Comparison of ENCODE assay signal across 8 cellular contexts in genomic region chr14:67738740-67739504, GRCh38. TPM values are rescaled to one million over a fixed set of nuclear protein-coding genes. Genes with fewer than 3 reads are reported as not detected.
DNase-seq lines count a peak whose midpoint lies in the region; ATAC-seq and TF ChIP-seq lines count a peak whose summit lies in the region.

No MANE protein-coding gene starts in this region.

- WGBS in trophoblast cell (ENCODE audit: extremely low coverage, insufficient coverage, insufficient read length): no CpG with 5 or more reads among the region's 12 CpGs
- 82 to 87% methylated on average over 10 to 12 of the region's 12 CpGs for WGBS in endodermal cell (ENCODE audit: insufficient coverage in 1 of 2, insufficient read length in 1 of 2), 2 experiments

- no peak overlapping the region for H4K12ac ChIP-seq in trophoblast cell (ENCODE audit: low read depth, low read length)

- no peak overlapping the region for H3K4ac ChIP-seq in trophoblast cell (ENCODE audit: low read depth, low read length)

- CTCF ChIA-PET in WTC11 (lab: Charles Lee): no interaction called here

- H3K36me3 Mint-ChIP-seq in WTC11: no peaks in the 10 kb centered on the region
- no peaks in the 10 kb centered on the region for H3K36me3 Mint-ChIP-seq in endodermal cell (ENCODE audit: low read depth)

- H3K4me1 ChIP-seq in endocrine pancreas (ENCODE audit: control insufficient read depth, insufficient read depth, low read length) (peaks cover 3% of the 10 kb centered on the region), trophoblast cell (ENCODE audit: control insufficient read depth in 1 of 2, insufficient read depth in 2 of 2, low read length in 2 of 2) (no peaks in the 10 kb centered on the region), endodermal cell (ENCODE audit: control insufficient read depth, insufficient read depth, low read length) (no peaks in the 10 kb centered on the region)

- peaks cover 3% of the 10 kb centered on the region; the same call in 1 of the 2 replicates for H3K27me3 Mint-ChIP-seq in WTC11 (ENCODE audit: low read depth)
- H3K27me3 Mint-ChIP-seq in endodermal cell (ENCODE audit: insufficient read depth): peaks cover 8% of the 10 kb centered on the region

- H3K4me1 Mint-ChIP-seq in WTC11: peaks cover 8% of the 10 kb centered on the region; the same call in 1 of the 2 replicates
- H3K4me1 Mint-ChIP-seq in endodermal cell: no peaks in the 10 kb centered on the region

- no peak overlapping the region for H3K14ac ChIP-seq in trophoblast cell (ENCODE audit: low read length)

- no peak overlapping the region for H2AFZ ChIP-seq in trophoblast cell (ENCODE audit: insufficient read depth, low read length, poor library complexity)

- H3K27ac ChIP-seq in trophoblast cell (ENCODE audit: low read depth, low read length) (no peak overlapping the region), endodermal cell (ENCODE audit: low read depth, low read length) (no peak overlapping the region)

- POLR2A ChIA-PET in WTC11 (lab: Charles Lee): no interaction called here

- ATAC-seq in WTC11 (no peak), HG02938 (IDR thresholded peaks at IDR 0.05; ENCODE audit: unreplicated experiment) (no peak)

- H3K9ac ChIP-seq in endocrine pancreas (ENCODE audit: control insufficient read depth, insufficient read depth, low read length): no peak overlapping the region
- H3K9ac ChIP-seq in trophoblast cell (ENCODE audit: low read length): no peak overlapping the region
- H3K9ac ChIP-seq in endodermal cell (ENCODE audit: extremely low read depth, low read length, poor library complexity, severe bottlenecking): no peak overlapping the region

- no peak overlapping the region for H3K27ac Mint-ChIP-seq in WTC11
- no peak overlapping the region for H3K27ac Mint-ChIP-seq in endodermal cell

- H2AK5ac ChIP-seq in trophoblast cell (ENCODE audit: low read length): no peak overlapping the region

- H3K36me3 ChIP-seq in endocrine pancreas (ENCODE audit: control insufficient read depth, insufficient read depth, low read length) (no peaks in the 10 kb centered on the region), trophoblast cell (ENCODE audit: control insufficient read depth in 1 of 2, insufficient read depth in 2 of 2, low read length in 2 of 2) (no peaks in the 10 kb centered on the region), endodermal cell (ENCODE audit: control insufficient read depth, insufficient read depth, low read length) (no peaks in the 10 kb centered on the region)

- no peak overlapping the region for H2BK12ac ChIP-seq in trophoblast cell (ENCODE audit: low read length)

- no peaks in the 10 kb centered on the region for H3K27me3 ChIP-seq in endocrine pancreas (ENCODE audit: control insufficient read depth, insufficient read depth, low read length)
- H3K27me3 ChIP-seq in trophoblast cell (ENCODE audit: insufficient read depth, low read length): no peaks in the 10 kb centered on the region
- H3K27me3 ChIP-seq in endodermal cell (ENCODE audit: control insufficient read depth, insufficient read depth, low read length, poor library complexity, severe bottlenecking): no peaks in the 10 kb centered on the region

- no peaks in the 10 kb centered on the region for H3K9me3 ChIP-seq in endocrine pancreas (ENCODE audit: control insufficient read depth, low read length)
- no peaks in the 10 kb centered on the region for H3K9me3 ChIP-seq in trophoblast cell (ENCODE audit: insufficient read depth, low read depth, low read length)
- H3K9me3 ChIP-seq in endodermal cell (ENCODE audit: control insufficient read depth, low read length): no peaks in the 10 kb centered on the region

- H4K8ac ChIP-seq in trophoblast cell (ENCODE audit: low read depth, low read length): no peak overlapping the region

- no peak overlapping the region for H4K91ac ChIP-seq in trophoblast cell (ENCODE audit: low read depth, low read length)

- H3K4me2 ChIP-seq in trophoblast cell (ENCODE audit: low read length): no peak overlapping the region

- H2BK120ac ChIP-seq in trophoblast cell (ENCODE audit: insufficient read depth, low read length, poor library complexity): no peak overlapping the region

- H3K4me3 ChIP-seq in endocrine pancreas (ENCODE audit: control insufficient read depth, insufficient read depth, low read length) (peak overlapping the region; percentile 7), trophoblast cell (ENCODE audit: low read depth, low read length) (no peak overlapping the region), endodermal cell (ENCODE audit: low read length) (no peak overlapping the region)

- H3K4me3 Mint-ChIP-seq in WTC11: no peak overlapping the region
- no peak overlapping the region for H3K4me3 Mint-ChIP-seq in endodermal cell

- no peaks in the 10 kb centered on the region for H3K79me2 ChIP-seq in trophoblast cell (ENCODE audit: control insufficient read depth, insufficient read depth, low read length, poor library complexity)

- TF ChIP-seq CTCF in WTC11 (IDR thresholded peaks at IDR 0.05): no peak
- TF ChIP-seq CTCF in endodermal cell (conservative IDR thresholded peaks at IDR 0.05): no peak

- no peaks in the 10 kb centered on the region for H3K79me1 ChIP-seq in trophoblast cell (ENCODE audit: low read length)

- H3K9me3 Mint-ChIP-seq in WTC11 (no peaks in the 10 kb centered on the region), endodermal cell (no peaks in the 10 kb centered on the region)

- peak; percentile 88 for DNase-seq in DMS53 (lab: John Stamatoyannopoulos, UW)
- peak; percentile 19 for DNase-seq in NCI-H1436 treated with DMSO at 0.1 percent for 48 hours (lab: John Stamatoyannopoulos, UW)
- DNase-seq in trophoblast cell: peak; percentile 44 to 66
- DNase-seq in D341Med (ENCODE audit: low spot score): no peak
- DNase-seq in WTC11 (ENCODE audit: low spot score): no peak
- DNase-seq in endodermal cell: no peak

- no peak overlapping the region for H2BK5ac ChIP-seq in trophoblast cell (ENCODE audit: low read depth, low read length, poor library complexity)

- no peak overlapping the region for H3K23ac ChIP-seq in trophoblast cell (ENCODE audit: low read length)

- H3K18ac ChIP-seq in trophoblast cell (ENCODE audit: low read length): no peak overlapping the region

TF ChIP-seq in WTC11, 78 proteins besides CTCF, POLR2A, EP300 and RAD21 (continues in another document):
- no peak for TF ChIP-seq AFF4 (CRISPR knock-in tag; IDR thresholded peaks at IDR 0.05; ENCODE audit: borderline replicate concordance)
- TF ChIP-seq MXD4 (CRISPR knock-in tag; IDR thresholded peaks at IDR 0.05; ENCODE audit: borderline replicate concordance): no peak
- no peak for TF ChIP-seq ZNF425 (CRISPR knock-in tag; conservative IDR thresholded peaks at IDR 0.05)
- no peak for TF ChIP-seq ZNF671 (CRISPR knock-in tag; IDR thresholded peaks at IDR 0.05)

RNA-seq across cellular contexts. Expression of gene RDH12, which starts 37.2 kb away (rescaled TPM):
- 0.01 TPM in 1 of 2 replicates, not detected in the other for polyA plus RNA-seq in trophoblast cell (2013)
- total RNA-seq in WTC11 (2021) (0.55 to 0.77 TPM (median 0.66 TPM) in 3 replicates), endodermal cell (under 1 TPM; 0.13 to 0.18 TPM)
- 0.25 TPM for polyA plus RNA-seq in endodermal cell (2013, experiment 1 of 2)
- 0.12 TPM for polyA plus RNA-seq in endodermal cell (2013, experiment 2 of 2)

RNA-seq across cellular contexts. Expression of gene RDH11, which starts 43.4 kb away (rescaled TPM):
- polyA plus RNA-seq in trophoblast cell (2013): 113 and 115 TPM in 2 replicates
- 103 to 114 TPM (median 110 TPM) in 3 replicates for total RNA-seq in WTC11 (2021)
- total RNA-seq in endodermal cell: 10 to 100 TPM; 73.5 to 75.0 TPM
- polyA plus RNA-seq in endodermal cell (2013, experiment 1 of 2): 98.6 TPM
- 95.6 TPM for polyA plus RNA-seq in endodermal cell (2013, experiment 2 of 2)

Comparison
In these comparisons a context has a peak if more than half of its experiments do, and no peak if none do; other contexts are left out.
1. DNase-seq: peak in DMS53 (single experiment), NCI-H1436 treated with DMSO at 0.1 percent for 48 hours (single experiment) and trophoblast cell (2 of 2); none in D341Med (single experiment), WTC11 (single experiment) and endodermal cell (single experiment).